15 cellular contexts compared by ENCODE assay signal in the genomic region with DNA sequence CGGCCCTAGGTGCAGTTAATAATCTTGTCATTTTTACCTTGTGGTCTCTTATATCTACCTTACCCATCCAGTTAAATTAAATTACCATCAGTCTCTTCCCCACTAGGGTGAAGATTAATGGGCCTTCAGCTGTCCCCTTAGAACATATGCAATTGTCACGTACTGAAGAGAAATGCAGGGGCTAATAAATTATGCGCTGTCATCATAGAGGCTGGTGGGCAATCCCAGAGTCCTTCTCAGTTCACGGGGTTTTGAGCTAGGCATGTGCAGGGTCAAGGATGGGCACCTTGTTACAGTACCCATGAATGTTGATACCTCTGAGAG. TPM values are rescaled to one million over a fixed set of nuclear protein-coding genes. Genes with fewer than 3 reads are reported as not detected.
DNase-seq lines count a peak whose midpoint lies in the region; ATAC-seq and TF ChIP-seq lines count a peak whose summit lies in the region.
"Had no signal": no experiment of that assay in that cellular context is flagged by ENCODE, and none has a peak within 500 bp of the region (broad histone marks: within the 10 kb centered on the region; RNA-seq: fewer than 3 reads in every experiment).

No MANE protein-coding gene starts in this region.

- peak; percentile 18 to 29 for ATAC-seq in stimulated activated naive B cell treated with anti-CD40 and anti-IgM and Interleukin-4, amounts not matched to agents 10 μg/mL and 1 μg/mL and 100 μg/mL, for 72 hours (replicated peaks)
- ATAC-seq: A549 had no signal

- no peak overlapping the region for H3K27ac ChIP-seq in caudate nucleus (ENCODE audit: low read depth, low read length)
- H3K27ac ChIP-seq: 22Rv1, A549, GM23248 had no signal

- no peaks in the 10 kb centered on the region for H3K36me3 Mint-ChIP-seq in stimulated activated naive B cell treated with anti-CD40 and anti-IgM and Interleukin-4, amounts not matched to agents 10 μg/mL and 1 μg/mL and 100 μg/mL, for 72 hours
- H3K36me3 Mint-ChIP-seq in mesothelial cell of epicardium: no peaks in the 10 kb centered on the region
- H3K36me3 Mint-ChIP-seq: IgD-negative memory B cell had no signal

- peak overlapping the region; percentile 27 to 48 for H3K4me3 Mint-ChIP-seq in stimulated activated naive B cell treated with anti-CD40 and anti-IgM and Interleukin-4, amounts not matched to agents 10 μg/mL and 1 μg/mL and 100 μg/mL, for 72 hours
- H3K4me3 Mint-ChIP-seq in mesothelial cell of epicardium: no peak overlapping the region
- H3K4me3 Mint-ChIP-seq: CD4-positive, alpha-beta T cell; IgD-negative memory B cell had no signal

- H3K9me3 Mint-ChIP-seq in stimulated activated naive B cell treated with anti-CD40 and anti-IgM and Interleukin-4, amounts not matched to agents 10 μg/mL and 1 μg/mL and 100 μg/mL, for 72 hours: peaks cover 0 to 2% of the 10 kb centered on the region in 2 donors
- no peaks in the 10 kb centered on the region for H3K9me3 Mint-ChIP-seq in mesothelial cell of epicardium
- H3K9me3 Mint-ChIP-seq: CD4-positive, alpha-beta T cell; IgD-negative memory B cell had no signal

- peak overlapping the region; percentile 73 for H3K27ac Mint-ChIP-seq in stimulated activated naive B cell treated with anti-CD40 and anti-IgM and Interleukin-4, amounts not matched to agents 10 μg/mL and 1 μg/mL and 100 μg/mL, for 72 hours
- H3K27ac Mint-ChIP-seq in mesothelial cell of epicardium: no peak overlapping the region
- H3K27ac Mint-ChIP-seq: CD4-positive, alpha-beta T cell; IgD-negative memory B cell had no signal

- CTCF ChIA-PET in HEK293T (lab: Yijun Ruan, JAX): interaction anchor here (0.6 kb wide), 1 partner anchor 374 kb away, joined by 3 read pairs; no protein-coding TSS in a partner anchor

- POLR2A ChIA-PET in HEK293T (lab: Yijun Ruan, JAX): no interaction called here

- peaks cover 0 to 3% of the 10 kb centered on the region in 2 donors for H3K27me3 Mint-ChIP-seq in stimulated activated naive B cell treated with anti-CD40 and anti-IgM and Interleukin-4, amounts not matched to agents 10 μg/mL and 1 μg/mL and 100 μg/mL, for 72 hours
- peaks cover 85% of the 10 kb centered on the region for H3K27me3 Mint-ChIP-seq in mesothelial cell of epicardium (ENCODE audit: low read depth)

- no peak for TF ChIP-seq CTCF in mesothelial cell of epicardium (IDR thresholded peaks at IDR 0.05; ENCODE audit: unreplicated experiment)

- DNase-seq in NCI-H82 (lab: John Stamatoyannopoulos, UW) (peak; percentile 51), NCI-H82 treated with DMSO at 0.1 percent for 48 hours (lab: John Stamatoyannopoulos, UW; ENCODE audit: unreplicated experiment) (no peak), HEK293T (ENCODE audit: extremely low spot score) (no peak), left kidney (ENCODE audit: low read depth, low spot score) (peak; percentile 29), caudate nucleus (lab: John Stamatoyannopoulos, UW) (no peak), mesothelial cell of epicardium (ENCODE audit: low spot score in 2 of 2, unreplicated experiment in 2 of 2) (no peak)
- DNase-seq in stimulated activated naive B cell treated with anti-CD40 and anti-IgM and Interleukin-4, amounts not matched to agents 10 μg/mL and 1 μg/mL and 100 μg/mL, for 72 hours: no peak
- DNase-seq in stimulated activated naive CD4-positive, alpha-beta T cell treated with Interleukin-2 at 50 U/mL for 16 hours (lab: John Stamatoyannopoulos, UW): no peak
- DNase-seq: C1 segment of cervical spinal cord; Caco-2; CD4-positive, alpha-beta T cell; GM23248 had no signal

- peaks cover 21 to 33% of the 10 kb centered on the region in 2 donors for H3K4me1 Mint-ChIP-seq in stimulated activated naive B cell treated with anti-CD40 and anti-IgM and Interleukin-4, amounts not matched to agents 10 μg/mL and 1 μg/mL and 100 μg/mL, for 72 hours
- peaks cover 5% of the 10 kb centered on the region for H3K4me1 Mint-ChIP-seq in mesothelial cell of epicardium

TF ChIP-seq in HEK293T, 16 proteins besides CTCF, POLR2A, EP300 and RAD21:
- TF ChIP-seq PKNOX1 (IDR thresholded peaks at IDR 0.05) (peak; percentile 80), NFRKB (IDR thresholded peaks at IDR 0.05) (no peak), FOXA1 (IDR thresholded peaks at IDR 0.05) (no peak)

RNA-seq across cellular contexts. Expression of gene HLX, which starts 35.8 kb away (rescaled TPM):
- 0.75 to 1.3 TPM (median 0.84 TPM) in 3 replicates for total RNA-seq in mesothelial cell of epicardium
- total RNA-seq: Caco-2 had no signal

Comparison
In these comparisons a context has a peak if more than half of its experiments do, and no peak if none do; other contexts are left out.
1. DNase-seq: peak in NCI-H82 (single experiment) and left kidney (single experiment); none in NCI-H82 treated with DMSO at 0.1 percent for 48 hours (single experiment), HEK293T (single experiment), stimulated activated naive B cell treated with anti-CD40 and anti-IgM and Interleukin-4, amounts not matched to agents 10 μg/mL and 1 μg/mL and 100 μg/mL, for 72 hours (single experiment), caudate nucleus (0 of 61), mesothelial cell of epicardium (0 of 2) and stimulated activated naive CD4-positive, alpha-beta T cell treated with Interleukin-2 at 50 U/mL for 16 hours (single experiment).